ENCODE assay signal across 12 cellular contexts in the genomic region with DNA sequence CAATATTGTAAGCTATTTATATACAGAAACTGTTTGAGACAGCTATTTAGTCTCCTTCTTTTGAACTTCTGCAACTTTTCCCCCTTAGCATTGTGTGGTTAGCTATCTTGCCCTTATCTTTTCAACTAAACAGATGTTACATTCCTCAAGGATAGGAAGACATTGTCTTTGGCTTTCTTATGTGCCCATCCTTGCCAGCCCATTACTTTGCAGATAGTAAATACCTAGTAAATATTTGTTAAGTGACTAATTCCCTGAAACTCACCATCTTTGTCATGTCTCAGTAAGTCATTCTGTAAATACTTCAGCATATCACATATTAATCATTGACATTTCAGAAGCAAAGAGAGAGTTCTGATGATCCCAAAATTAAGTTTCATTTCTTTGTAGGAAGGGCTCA.
A peak's percentile ranks its signal among the peaks of the same experiment; 100 is the strongest.
DNase-seq lines count a peak whose midpoint lies in the region; ATAC-seq, FAIRE-seq and TF ChIP-seq lines count a peak whose summit lies in the region.
"Had no signal": no experiment of that assay in that cellular context is flagged by ENCODE, and none has a peak within 500 bp of the region (broad histone marks: within the 10 kb centered on the region; RNA-seq: fewer than 3 reads in every experiment).

No MANE protein-coding gene starts in this region.

- no TSS peak for BruUV-seq in HepG2 (replicated peaks; lab: Mats Ljungman, UMichigan)

- H3K4me3 Mint-ChIP-seq in activated CD4-positive, alpha-beta T cell treated with anti-CD3 and anti-CD28 coated beads, Interleukin-2, amount 10 ng/mL, durations not matched to agents 7 days and 5 days = no peak overlapping the region
- no peak overlapping the region for H3K4me3 Mint-ChIP-seq in activated naive CD4-positive, alpha-beta T cell treated with anti-CD3 and anti-CD28 coated beads for 36 hours
- H3K4me3 Mint-ChIP-seq: mesothelial cell of epicardium had no signal

- POLR2A ChIA-PET in HepG2 (lab: Yijun Ruan, JAX) = no interaction called here
- POLR2A ChIA-PET in activated CD4-positive, alpha-beta T cell treated with anti-CD3 and anti-CD28 coated beads, Interleukin-2, amount 10 ng/mL, durations not matched to agents 7 days and 5 days (lab: Charles Lee) = no interaction called here

- H3K27me3 ChIP-seq in HepG2 (ENCODE audit: control insufficient read depth in 1 of 2, insufficient read depth in 2 of 2, low read length in 2 of 2) (no peaks in the 10 kb centered on the region), small intestine (ENCODE audit: control insufficient read depth in 2 of 2, insufficient read depth in 2 of 2, low read length in 2 of 2) (no peaks in the 10 kb centered on the region)
- H3K27me3 ChIP-seq: sigmoid colon had no signal

- no peaks in the 10 kb centered on the region for H3K36me3 ChIP-seq in HepG2 (replicated peaks in 1 of 2; ENCODE audit: control insufficient read depth in 1 of 2, insufficient read depth in 2 of 2, low read length in 2 of 2)
- H3K36me3 ChIP-seq in small intestine (ENCODE audit: control insufficient read depth in 2 of 2, insufficient read depth in 2 of 2, low read length in 2 of 2) = no peaks in the 10 kb centered on the region
- H3K36me3 ChIP-seq: sigmoid colon had no signal

- H3K4me3 ChIP-seq in HepG2 (replicated peaks in 1 of 3; ENCODE audit: insufficient read depth in 1 of 3, low read depth in 2 of 3, low read length in 3 of 3) = no peak overlapping the region
- H3K4me3 ChIP-seq in small intestine (ENCODE audit: low read depth in 1 of 2, low read length in 2 of 2) = no peak overlapping the region
- H3K4me3 ChIP-seq: sigmoid colon had no signal

- H3K9me3 ChIP-seq in HepG2 (ENCODE audit: low read length) = 0 out of 2 replicates have a peak, but pooled peaks cover 7% of the 10 kb centered on the region
- H3K9me3 ChIP-seq in small intestine (ENCODE audit: control insufficient read depth, low read depth) = no peaks in the 10 kb centered on the region
- H3K9me3 ChIP-seq: sigmoid colon had no signal

- DNase-seq in HepG2 (ENCODE audit: low spot score) = peak; percentile 8
- no peak for DNase-seq in NCI-H510A treated with DMSO at 0.1 percent for 48 hours (lab: John Stamatoyannopoulos, UW)
- DNase-seq in activated CD4-positive, alpha-beta T cell treated with anti-CD3 and anti-CD28 coated beads, Interleukin-2, amount 10 ng/mL, durations not matched to agents 7 days and 5 days = no peak
- DNase-seq in activated naive CD4-positive, alpha-beta T cell treated with anti-CD3 and anti-CD28 coated beads for 36 hours = no peak
- DNase-seq in small intestine = no peak
- DNase-seq: activated gamma-delta T cell treated with Interleukin-2 at 50 U/mL for 16 hours, NCI-H748 treated with DMSO at 0.1 percent for 48 hours, sigmoid colon had no signal

- TF ChIP-seq POLR2A in HepG2 (IDR thresholded peaks at IDR 0.05; ENCODE audit: insufficient read depth in 1 of 2, low read depth in 2 of 2, low read length in 2 of 2) = no peak

- H3K9ac ChIP-seq in HepG2 (ENCODE audit: insufficient read depth, low read depth, low read length) = no peak overlapping the region

- H3K79me2 ChIP-seq in HepG2 (ENCODE audit: insufficient read depth, low read length) = no peaks in the 10 kb centered on the region

- no peak overlapping the region for H3K4me2 ChIP-seq in HepG2 (ENCODE audit: low read depth, low read length)

- no peak overlapping the region for H3K27ac ChIP-seq in HepG2 (ENCODE audit: extremely low read length, insufficient read depth, low read length)
- H3K27ac ChIP-seq in small intestine (ENCODE audit: low read depth in 1 of 2, low read length in 1 of 2) = no peak overlapping the region
- H3K27ac ChIP-seq: sigmoid colon had no signal

- TF ChIP-seq EP300 in HepG2 (IDR thresholded peaks at IDR 0.05; ENCODE audit: low read depth in 2 of 2, low read length in 2 of 2) (no peak), HepG2 (CRISPR knock-in tag; IDR thresholded peaks at IDR 0.05; ENCODE audit: borderline replicate concordance) (no peak)

- no peaks in the 10 kb centered on the region for H3K27me3 Mint-ChIP-seq in activated CD4-positive, alpha-beta T cell treated with anti-CD3 and anti-CD28 coated beads, Interleukin-2, amount 10 ng/mL, durations not matched to agents 7 days and 5 days
- no peaks in the 10 kb centered on the region for H3K27me3 Mint-ChIP-seq in activated naive CD4-positive, alpha-beta T cell treated with anti-CD3 and anti-CD28 coated beads for 36 hours (ENCODE audit: low read depth)

- H3K4me1 Mint-ChIP-seq in activated CD4-positive, alpha-beta T cell treated with anti-CD3 and anti-CD28 coated beads, Interleukin-2, amount 10 ng/mL, durations not matched to agents 7 days and 5 days = no peaks in the 10 kb centered on the region
- H3K4me1 Mint-ChIP-seq in activated naive CD4-positive, alpha-beta T cell treated with anti-CD3 and anti-CD28 coated beads for 36 hours (ENCODE audit: low read depth) = no peaks in the 10 kb centered on the region

- intact Hi-C loops in HepG2 (cut with micrococcal nuclease; ENCODE audit: unreplicated experiment) = no loop called here
- intact Hi-C loops in activated naive CD4-positive, alpha-beta T cell treated with anti-CD3 and anti-CD28 coated beads for 36 hours (cut with micrococcal nuclease) = no loop called here

- no peaks in the 10 kb centered on the region for H4K20me1 ChIP-seq in HepG2 (ENCODE audit: insufficient read depth, low read length)

- ATAC-seq in GM18858 (IDR thresholded peaks at IDR 0.05; ENCODE audit: unreplicated experiment) (peak; percentile 41), HG03159 (IDR thresholded peaks at IDR 0.05; ENCODE audit: unreplicated experiment) (peak; percentile 67), SK-N-SH treated with all-trans-retinoic acid at 6 μM for 48 hours (peak; percentile 70), HepG2 (no peak)

- H2AFZ ChIP-seq in HepG2 (ENCODE audit: low read length) = no peak overlapping the region

- CTCF ChIA-PET in HepG2 (lab: Yijun Ruan, JAX; ENCODE audit: low intra/inter-chr PET ratio, low total read pairs) = no interaction called here
- CTCF ChIA-PET in activated CD4-positive, alpha-beta T cell treated with anti-CD3 and anti-CD28 coated beads, Interleukin-2, amount 10 ng/mL, durations not matched to agents 7 days and 5 days (lab: Charles Lee) = no interaction called here
- CTCF ChIA-PET in activated naive CD4-positive, alpha-beta T cell treated with anti-CD3 and anti-CD28 coated beads for 36 hours (lab: Charles Lee) = no interaction called here

- H3K27ac Mint-ChIP-seq in activated CD4-positive, alpha-beta T cell treated with anti-CD3 and anti-CD28 coated beads, Interleukin-2, amount 10 ng/mL, durations not matched to agents 7 days and 5 days = no peak overlapping the region
- H3K27ac Mint-ChIP-seq in activated naive CD4-positive, alpha-beta T cell treated with anti-CD3 and anti-CD28 coated beads for 36 hours = no peak overlapping the region

- in situ Hi-C loops in HepG2 (cut with HindIII; ENCODE audit: extremely low pct_ligation_motif_present, low pct_unique_long_range_greater_than_20kb) = no loop called here

- no peak for TF ChIP-seq CTCF in HepG2 (CRISPR knock-in tag; IDR thresholded peaks at IDR 0.05)

- H3K36me3 Mint-ChIP-seq in activated CD4-positive, alpha-beta T cell treated with anti-CD3 and anti-CD28 coated beads, Interleukin-2, amount 10 ng/mL, durations not matched to agents 7 days and 5 days (ENCODE audit: low read depth) = no peaks in the 10 kb centered on the region
- no peaks in the 10 kb centered on the region for H3K36me3 Mint-ChIP-seq in activated naive CD4-positive, alpha-beta T cell treated with anti-CD3 and anti-CD28 coated beads for 36 hours (ENCODE audit: low read depth)
- H3K36me3 Mint-ChIP-seq: mesothelial cell of epicardium had no signal

- TF ChIP-seq RAD21 in HepG2 (CRISPR knock-in tag; IDR thresholded peaks at IDR 0.05) = no peak

- H3K9me3 Mint-ChIP-seq in activated CD4-positive, alpha-beta T cell treated with anti-CD3 and anti-CD28 coated beads, Interleukin-2, amount 10 ng/mL, durations not matched to agents 7 days and 5 days = peaks cover 3% of the 10 kb centered on the region
- H3K9me3 Mint-ChIP-seq in activated naive CD4-positive, alpha-beta T cell treated with anti-CD3 and anti-CD28 coated beads for 36 hours = peaks cover 7% of the 10 kb centered on the region
- H3K9me3 Mint-ChIP-seq: mesothelial cell of epicardium had no signal

- FAIRE-seq in HepG2 (lab: Jason Lieb, UNC) (no peak), small intestine (lab: Jason Lieb, UNC) (no peak)

- H3K4me1 ChIP-seq in HepG2 (ENCODE audit: insufficient read depth, low read length) (no peaks in the 10 kb centered on the region), small intestine (ENCODE audit: control insufficient read depth in 2 of 2, insufficient read depth in 1 of 2, low read depth in 1 of 2, low read length in 1 of 2) (no peaks in the 10 kb centered on the region)

TF ChIP-seq in SK-N-SH treated with all-trans-retinoic acid at 6 μM for 48 hours, 23 proteins besides CTCF, POLR2A, EP300 and RAD21 (continues in another document):
- TF ChIP-seq ESRRG (CRISPR knock-in tag; IDR thresholded peaks at IDR 0.05) (no peak), ISL1 (CRISPR knock-in tag; IDR thresholded peaks at IDR 0.05) (peak; percentile 80)
- TF ChIP-seq, protein P1, sequence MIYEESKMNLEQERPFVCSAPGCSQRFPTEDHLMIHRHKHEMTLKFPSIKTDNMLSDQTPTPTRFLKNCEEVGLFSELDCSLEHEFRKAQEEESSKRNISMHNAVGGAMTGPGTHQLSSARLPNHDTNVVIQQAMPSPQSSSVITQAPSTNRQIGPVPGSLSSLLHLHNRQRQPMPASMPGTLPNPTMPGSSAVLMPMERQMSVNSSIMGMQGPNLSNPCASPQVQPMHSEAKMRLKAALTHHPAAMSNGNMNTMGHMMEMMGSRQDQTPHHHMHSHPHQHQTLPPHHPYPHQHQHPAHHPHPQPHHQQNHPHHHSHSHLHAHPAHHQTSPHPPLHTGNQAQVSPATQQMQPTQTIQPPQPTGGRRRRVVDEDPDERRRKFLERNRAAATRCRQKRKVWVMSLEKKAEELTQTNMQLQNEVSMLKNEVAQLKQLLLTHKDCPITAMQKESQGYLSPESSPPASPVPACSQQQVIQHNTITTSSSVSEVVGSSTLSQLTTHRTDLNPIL (CRISPR knock-in tag; IDR thresholded peaks at IDR 0.05; ENCODE audit: low read depth) = 0 out of 2 replicates have a peak, but pooled peaks have one; percentile 16

TF ChIP-seq in HepG2, 621 proteins besides CTCF, POLR2A, EP300 and RAD21:
- TF ChIP-seq FOXA1 (IDR thresholded peaks at IDR 0.05) = no peak
- TF ChIP-seq FOXA1 (CRISPR knock-in tag; IDR thresholded peaks at IDR 0.05) = 0 out of 2 replicates have a peak, but pooled peaks have one; percentile 14
- TF ChIP-seq, protein P2, sequence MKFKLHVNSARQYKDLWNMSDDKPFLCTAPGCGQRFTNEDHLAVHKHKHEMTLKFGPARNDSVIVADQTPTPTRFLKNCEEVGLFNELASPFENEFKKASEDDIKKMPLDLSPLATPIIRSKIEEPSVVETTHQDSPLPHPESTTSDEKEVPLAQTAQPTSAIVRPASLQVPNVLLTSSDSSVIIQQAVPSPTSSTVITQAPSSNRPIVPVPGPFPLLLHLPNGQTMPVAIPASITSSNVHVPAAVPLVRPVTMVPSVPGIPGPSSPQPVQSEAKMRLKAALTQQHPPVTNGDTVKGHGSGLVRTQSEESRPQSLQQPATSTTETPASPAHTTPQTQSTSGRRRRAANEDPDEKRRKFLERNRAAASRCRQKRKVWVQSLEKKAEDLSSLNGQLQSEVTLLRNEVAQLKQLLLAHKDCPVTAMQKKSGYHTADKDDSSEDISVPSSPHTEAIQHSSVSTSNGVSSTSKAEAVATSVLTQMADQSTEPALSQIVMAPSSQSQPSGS (CRISPR knock-in tag; IDR thresholded peaks at IDR 0.05) = no peak
